ENCODE assay signal across 16 cellular contexts in the genomic region with DNA sequence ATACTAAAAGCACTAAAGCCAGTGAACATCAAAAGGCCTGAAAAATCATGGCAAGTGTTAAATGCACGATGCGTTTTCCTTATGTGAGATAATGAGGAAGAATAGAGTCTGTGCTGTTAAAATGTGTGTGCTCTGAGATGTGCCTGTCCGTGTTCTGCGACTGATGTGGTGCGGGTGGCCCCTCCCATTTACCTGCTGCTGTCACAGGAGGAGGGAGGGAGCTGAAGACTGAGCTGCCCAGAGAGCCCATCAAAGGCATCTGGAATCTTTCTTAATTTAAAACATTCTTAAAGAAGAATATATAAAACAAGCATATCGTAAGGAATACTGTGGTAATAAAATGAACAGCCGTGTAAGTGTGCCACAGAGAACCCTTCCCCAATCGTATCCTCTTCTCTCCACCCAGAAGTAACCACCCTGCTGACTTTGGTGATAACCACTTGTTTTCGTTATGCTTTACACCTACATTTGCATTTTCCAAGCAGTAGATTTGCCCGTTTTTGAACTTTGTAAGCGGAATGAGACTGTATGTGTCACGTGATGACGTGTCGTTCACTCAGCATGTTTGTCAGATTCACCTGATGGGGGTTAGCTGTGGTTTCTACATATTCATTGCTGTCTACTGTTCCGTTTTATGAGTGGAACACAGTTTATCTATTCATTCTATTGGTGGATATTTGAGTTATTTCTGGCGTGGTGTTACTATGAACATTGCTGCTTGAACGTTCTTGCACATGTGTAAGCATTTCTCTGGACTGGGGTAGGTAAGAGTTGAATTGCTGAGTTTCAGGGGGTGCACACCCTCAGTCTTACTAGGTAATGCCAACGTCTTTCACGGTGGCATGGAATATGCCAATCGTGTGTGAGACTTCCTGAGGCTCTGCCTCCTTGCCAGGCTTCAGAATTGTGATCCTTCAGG. TPM values are rescaled to one million over a fixed set of nuclear protein-coding genes. Genes with fewer than 3 reads are reported as not detected.
A peak's percentile ranks its signal among the peaks of the same experiment; 100 is the strongest.
DNase-seq lines count a peak whose midpoint lies in the region; ATAC-seq and TF ChIP-seq lines count a peak whose summit lies in the region.
"Had no signal": no experiment of that assay in that cellular context is flagged by ENCODE, and none has a peak within 500 bp of the region (broad histone marks: within the 10 kb centered on the region; RNA-seq: fewer than 3 reads in every experiment).

No MANE protein-coding gene starts in this region.

- peaks cover 0 to 86% (median 58%) of the 10 kb centered on the region in 10 experiments; a peak in 18 of 20 replicates for H3K4me1 ChIP-seq in BLaER1 treated with 17β-estradiol and CSF1 and Interleukin-3, amounts not matched to agents 10 nM and 100 nM
- H3K4me1 ChIP-seq in GM23338 (ENCODE audit: insufficient read depth): peaks cover 4% of the 10 kb centered on the region
- H3K4me1 ChIP-seq: prostate gland had no signal

- peak overlapping the region in 7 of 11 experiments; percentile 1 to 51 (median 15); a peak in 7 of 22 replicates for H3K9ac ChIP-seq in BLaER1 treated with 17β-estradiol and CSF1 and Interleukin-3, amounts not matched to agents 10 nM and 100 nM

- peak overlapping the region; percentile 37 to 94 (median 74); a peak in 20 of 22 replicates for H3K27ac ChIP-seq in BLaER1 treated with 17β-estradiol and CSF1 and Interleukin-3, amounts not matched to agents 10 nM and 100 nM
- H3K27ac ChIP-seq in GM23338 (ENCODE audit: low read depth): no peak overlapping the region
- H3K27ac ChIP-seq: prostate gland had no signal

- TF ChIP-seq CTCF in GM23338 (conservative IDR thresholded peaks at IDR 0.05; ENCODE audit: low read depth in 2 of 2): no peak

- H3K36me3 Mint-ChIP-seq in activated T-helper 17 cell treated with anti-CD3 and anti-CD28 coated beads, Interleukin-2, amount 50 U/mL, for 72 hours (ENCODE audit: low read depth): no peaks in the 10 kb centered on the region
- H3K36me3 Mint-ChIP-seq in memory B cell (peaks cover 16% of the 10 kb centered on the region), GM23338 (ENCODE audit: low read depth) (no peaks in the 10 kb centered on the region; the same call in 2 of the 3 replicates)
- no peaks in the 10 kb centered on the region for H3K36me3 Mint-ChIP-seq in activated naive CD8-positive, alpha-beta T cell treated with anti-CD3 and anti-CD28 coated beads for 36 hours

- H3K4me2 ChIP-seq in BLaER1 treated with 17β-estradiol and CSF1 and Interleukin-3, amounts not matched to agents 10 nM and 100 nM: peak overlapping the region in 10 of 11 experiments; percentile 61 to 90 (median 82); a peak in 19 of 22 replicates
- no peak overlapping the region for H3K4me2 ChIP-seq in GM23338

- H3K79me2 ChIP-seq in GM23338 (replicated peaks; ENCODE audit: insufficient read depth): no peaks in the 10 kb centered on the region

- H3K27ac Mint-ChIP-seq in activated T-helper 17 cell treated with anti-CD3 and anti-CD28 coated beads, Interleukin-2, amount 50 U/mL, for 72 hours: no peak overlapping the region
- H3K27ac Mint-ChIP-seq in memory B cell (peak overlapping the region; percentile 73), GM23338 (no peak overlapping the region)
- H3K27ac Mint-ChIP-seq in activated naive CD8-positive, alpha-beta T cell treated with anti-CD3 and anti-CD28 coated beads for 36 hours: no peak overlapping the region
- H3K27ac Mint-ChIP-seq: activated naive CD4-positive, alpha-beta T cell treated with anti-CD3 and anti-CD28 coated beads for 36 hours; brain; T-helper 2 cell treated with Interferon-gamma antibody and Interleukin-4, amounts not matched to agents 5 μg/mL and 100 μg/mL, for 36 hours had no signal

- peak; percentile 57 for ATAC-seq in activated T-helper 17 cell treated with anti-CD3 and anti-CD28 coated beads, Interleukin-2, amount 50 U/mL, for 72 hours (replicated peaks)
- ATAC-seq in memory B cell (ENCODE audit: low read depth) (peak; percentile 60), HG02973 (IDR thresholded peaks at IDR 0.05; ENCODE audit: unreplicated experiment) (no peak), GM23338 (no peak)

- no peak overlapping the region for H2AFZ ChIP-seq in GM23338

- H3K27me3 Mint-ChIP-seq in activated T-helper 17 cell treated with anti-CD3 and anti-CD28 coated beads, Interleukin-2, amount 50 U/mL, for 72 hours: peaks cover 25% of the 10 kb centered on the region
- H3K27me3 Mint-ChIP-seq in memory B cell (no peaks in the 10 kb centered on the region), GM23338 (ENCODE audit: insufficient read depth, low read depth, poor library complexity) (peaks cover 6% of the 10 kb centered on the region)
- H3K27me3 Mint-ChIP-seq in activated naive CD8-positive, alpha-beta T cell treated with anti-CD3 and anti-CD28 coated beads for 36 hours: peaks cover 5% of the 10 kb centered on the region
- H3K27me3 Mint-ChIP-seq: brain had no signal

- H3K9me3 ChIP-seq in BLaER1 treated with 17β-estradiol and CSF1 and Interleukin-3, amounts not matched to agents 10 nM and 100 nM (replicated peaks in 1 of 11): peaks cover 0 to 10% (median 0%) of the 10 kb centered on the region in 11 experiments; a peak in 2 of 22 replicates
- H3K9me3 ChIP-seq: prostate gland had no signal

- H3K9me2 ChIP-seq in GM23338 (ENCODE audit: insufficient read depth): peaks cover 11% of the 10 kb centered on the region

- no peaks in the 10 kb centered on the region for H3K27me3 ChIP-seq in BLaER1 treated with 17β-estradiol and CSF1 and Interleukin-3, amounts not matched to agents 10 nM and 100 nM
- H3K27me3 ChIP-seq in GM23338 (ENCODE audit: insufficient read depth): no peaks in the 10 kb centered on the region

- no peak overlapping the region for H3K4me3 Mint-ChIP-seq in activated T-helper 17 cell treated with anti-CD3 and anti-CD28 coated beads, Interleukin-2, amount 50 U/mL, for 72 hours
- H3K4me3 Mint-ChIP-seq in memory B cell (peak overlapping the region; percentile 34), GM23338 (no peak overlapping the region)
- H3K4me3 Mint-ChIP-seq in activated naive CD8-positive, alpha-beta T cell treated with anti-CD3 and anti-CD28 coated beads for 36 hours: no peak overlapping the region
- H3K4me3 Mint-ChIP-seq: activated naive CD4-positive, alpha-beta T cell treated with anti-CD3 and anti-CD28 coated beads for 36 hours; brain; T-helper 2 cell treated with Interferon-gamma antibody and Interleukin-4, amounts not matched to agents 5 μg/mL and 100 μg/mL, for 36 hours had no signal

- DNase-seq in MV-4-11 (lab: John Stamatoyannopoulos, UW) (peak; percentile 37), memory B cell (ENCODE audit: low spot score in 2 of 2) (no peak), GM23338 (ENCODE audit: low spot score) (no peak), DMS53 treated with DMSO at 0.1 percent for 48 hours (lab: John Stamatoyannopoulos, UW; ENCODE audit: unreplicated experiment) (no peak)
- DNase-seq in activated naive CD8-positive, alpha-beta T cell treated with anti-CD3 and anti-CD28 coated beads for 36 hours: no peak
- DNase-seq: activated CD4-positive, alpha-beta T cell treated with anti-CD3 and anti-CD28 coated beads for 4 hours; NCI-H187 treated with DMSO at 0.1 percent for 48 hours; NCI-H510A; stimulated activated CD4-positive, alpha-beta T cell treated with anti-CD3 and anti-CD28 coated beads, Interleukin-15, amount 100 ng/mL, for 24 hours had no signal

- H3K4me1 Mint-ChIP-seq in activated T-helper 17 cell treated with anti-CD3 and anti-CD28 coated beads, Interleukin-2, amount 50 U/mL, for 72 hours: no peaks in the 10 kb centered on the region
- peaks cover 27% of the 10 kb centered on the region for H3K4me1 Mint-ChIP-seq in memory B cell
- H3K4me1 Mint-ChIP-seq in GM23338: peaks cover 7% of the 10 kb centered on the region
- no peaks in the 10 kb centered on the region for H3K4me1 Mint-ChIP-seq in activated naive CD8-positive, alpha-beta T cell treated with anti-CD3 and anti-CD28 coated beads for 36 hours

- H3K9me3 Mint-ChIP-seq in activated T-helper 17 cell treated with anti-CD3 and anti-CD28 coated beads, Interleukin-2, amount 50 U/mL, for 72 hours: no peaks in the 10 kb centered on the region
- H3K9me3 Mint-ChIP-seq in memory B cell (no peaks in the 10 kb centered on the region), GM23338 (no peaks in the 10 kb centered on the region; the same call in 2 of the 3 replicates)
- H3K9me3 Mint-ChIP-seq in activated naive CD8-positive, alpha-beta T cell treated with anti-CD3 and anti-CD28 coated beads for 36 hours: no peaks in the 10 kb centered on the region
- H3K9me3 Mint-ChIP-seq: activated naive CD4-positive, alpha-beta T cell treated with anti-CD3 and anti-CD28 coated beads for 36 hours; T-helper 2 cell treated with Interferon-gamma antibody and Interleukin-4, amounts not matched to agents 5 μg/mL and 100 μg/mL, for 36 hours had no signal

- H4K20me1 ChIP-seq in BLaER1 treated with 17β-estradiol and CSF1 and Interleukin-3, amounts not matched to agents 10 nM and 100 nM: no peaks in the 10 kb centered on the region
- H4K20me1 ChIP-seq in GM23338 (replicated peaks; ENCODE audit: insufficient read depth): no peaks in the 10 kb centered on the region

- H3K4me3 ChIP-seq in BLaER1 treated with 17β-estradiol and CSF1 and Interleukin-3, amounts not matched to agents 10 nM and 100 nM: peak overlapping the region in 1 of 10 experiments; percentile 5; a peak in 1 of 20 replicates
- H3K4me3 ChIP-seq in GM23338: no peak overlapping the region
- H3K4me3 ChIP-seq: prostate gland had no signal

- no peaks in the 10 kb centered on the region for H3F3A ChIP-seq in GM23338 (replicated peaks; ENCODE audit: low read depth)

- peaks cover 0 to 27% (median 0%) of the 10 kb centered on the region in 11 experiments; a peak in 5 of 22 replicates for H3K36me3 ChIP-seq in BLaER1 treated with 17β-estradiol and CSF1 and Interleukin-3, amounts not matched to agents 10 nM and 100 nM
- H3K36me3 ChIP-seq in GM23338 (ENCODE audit: insufficient read depth): no peaks in the 10 kb centered on the region
- H3K36me3 ChIP-seq: prostate gland had no signal

TF ChIP-seq in GM23338, 12 proteins besides CTCF, POLR2A, EP300 and RAD21 (continues in another document):
- TF ChIP-seq EZH2 (IDR thresholded peaks at IDR 0.05; ENCODE audit: low read depth, unreplicated experiment): no peak

RNA-seq across cellular contexts. Expression of a gene that starts 56.7 kb away (rescaled TPM):
- total RNA-seq in activated T-helper 17 cell treated with anti-CD3 and anti-CD28 coated beads, Interleukin-2, amount 50 U/mL, for 72 hours: not detected
- total RNA-seq in GM23338 (2014; rRNA removed; shearing (Covaris generic)): not detected in 2 replicates
- 0.16 TPM in 1 of 2 replicates, not detected in the other for polyA plus RNA-seq in GM23338 (2016; fragmentation: Nextera tagmentation; extraction: Ambion mirVana)
- not detected for total RNA-seq in activated naive CD8-positive, alpha-beta T cell treated with anti-CD3 and anti-CD28 coated beads for 36 hours
- total RNA-seq: activated naive CD4-positive, alpha-beta T cell treated with anti-CD3 and anti-CD28 coated beads for 36 hours had no signal

Comparison
In these comparisons a context has a peak if more than half of its experiments do, and no peak if none do; other contexts are left out.
1. ATAC-seq: peak in activated T-helper 17 cell treated with anti-CD3 and anti-CD28 coated beads, Interleukin-2, amount 50 U/mL, for 72 hours (single experiment) and memory B cell (single experiment); none in HG02973 (single experiment) and GM23338 (single experiment).